Comparison of ENCODE assay signal across 7 cellular contexts in genomic region chr13:19782049-19782726, GRCh38. TPM values are rescaled to one million over a fixed set of nuclear protein-coding genes. Genes with fewer than 3 reads are reported as not detected.
DNase-seq lines count a peak whose midpoint lies in the region; ATAC-seq and TF ChIP-seq lines count a peak whose summit lies in the region.

No MANE protein-coding gene starts in this region.

- peak overlapping the region; percentile 98 for H3K9ac ChIP-seq in mucosa of stomach (ENCODE audit: low read length)

- peak overlapping the region; percentile 99 for H3K4me3 ChIP-seq in epithelial cell of proximal tubule (ENCODE audit: low read depth, low read length)
- peak overlapping the region; percentile 91 for H3K4me3 ChIP-seq in mucosa of stomach (ENCODE audit: low read length)

- H3K36me3 ChIP-seq in mucosa of stomach (ENCODE audit: control insufficient read depth, insufficient read depth, low read length) = no peaks in the 10 kb centered on the region

- ATAC-seq in GM18511 (IDR thresholded peaks at IDR 0.05; ENCODE audit: unreplicated experiment) (peak; percentile 45), HG02852 (IDR thresholded peaks at IDR 0.05; ENCODE audit: unreplicated experiment) (peak; percentile 49)

- peak; percentile 60 for DNase-seq in NCI-H69 (lab: John Stamatoyannopoulos, UW)
- DNase-seq in activated T-cell treated with anti-CD3 and anti-CD28 coated beads, Interleukin-2, amount 50 U/mL, for 1 hour = peak; percentile 61
- no peak for DNase-seq in epithelial cell of proximal tubule (ENCODE audit: low read depth)
- DNase-seq in stimulated activated CD8-positive, alpha-beta memory T cell treated with anti-CD3 and anti-CD28 coated beads, Interleukin-7, amount 100 ng/mL, for 1 hour (ENCODE audit: low read depth in 2 of 2) = peak; percentile 1 to 25

- H3K27me3 ChIP-seq in mucosa of stomach (ENCODE audit: control insufficient read depth, insufficient read depth, low read length) = no peaks in the 10 kb centered on the region

- TF ChIP-seq CTCF in epithelial cell of proximal tubule (conservative IDR thresholded peaks at IDR 0.05; ENCODE audit: low read depth, low read length) = no peak

- no peaks in the 10 kb centered on the region for H3K4me1 ChIP-seq in mucosa of stomach (ENCODE audit: control insufficient read depth, insufficient read depth, low read length)

- no peaks in the 10 kb centered on the region for H3K9me3 ChIP-seq in mucosa of stomach (ENCODE audit: control insufficient read depth, low read length)

RNA-seq across cellular contexts. Expression of gene PSPC1, which starts 0.6 kb away (rescaled TPM):
- 47.2 and 89.6 TPM in 2 replicates for total RNA-seq in epithelial cell of proximal tubule
